Comparison of ENCODE assay signal across 21 cellular contexts in the genomic region with DNA sequence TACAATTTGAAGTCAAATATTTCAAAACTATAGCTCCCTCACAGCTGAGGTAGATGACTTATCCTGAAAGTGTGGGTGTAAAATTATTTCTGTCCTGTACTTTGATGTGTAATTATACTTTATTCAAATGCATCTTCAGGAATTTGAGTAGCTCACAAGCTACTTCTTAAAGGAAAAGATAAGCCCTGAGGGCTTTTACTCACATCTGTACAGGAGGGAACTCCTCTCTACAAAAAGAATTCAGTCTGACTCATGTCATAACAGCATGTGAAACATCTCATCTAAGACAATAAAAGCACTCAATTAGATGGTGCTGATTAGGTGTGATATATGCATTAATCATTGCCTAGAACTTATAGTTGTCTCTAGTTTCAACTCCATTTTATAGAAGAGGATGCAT.
DNase-seq lines count a peak whose midpoint lies in the region; ATAC-seq and TF ChIP-seq lines count a peak whose summit lies in the region.
"Had no signal": no experiment of that assay in that cellular context is flagged by ENCODE, and none has a peak within 500 bp of the region (broad histone marks: within the 10 kb centered on the region; RNA-seq: fewer than 3 reads in every experiment).

No MANE protein-coding gene starts in this region.

- ATAC-seq in naive thymus-derived CD4-positive, alpha-beta T cell, result no peak
- ATAC-seq in GM18517 (IDR thresholded peaks at IDR 0.05; ENCODE audit: unreplicated experiment), result no peak
- ATAC-seq: HCT116, HepG2, K562, SK-N-SH treated with all-trans-retinoic acid at 6 μM for 48 hours had no signal

- CTCF ChIA-PET in BJ (lab: Yijun Ruan, JAX), result interaction anchor here (0.9 kb wide), 1 partner anchor 10 kb away, joined by 3 read pairs; no protein-coding TSS in a partner anchor
- CTCF ChIA-PET in naive thymus-derived CD4-positive, alpha-beta T cell (lab: Charles Lee), result no interaction called here

- peaks cover 0 to 23% (median 5%) of the 10 kb centered on the region in 11 donors for H3K9me3 Mint-ChIP-seq in naive thymus-derived CD4-positive, alpha-beta T cell

- no peaks in the 10 kb centered on the region for H3K27me3 ChIP-seq in BJ (ENCODE audit: control insufficient read depth, insufficient read depth, low read length)
- H3K27me3 ChIP-seq in naive thymus-derived CD4-positive, alpha-beta T cell (ENCODE audit: control insufficient read depth in 2 of 2, insufficient read depth in 2 of 2, low read length in 2 of 2), result no peaks in the 10 kb centered on the region

- H3K36me3 ChIP-seq in BJ (ENCODE audit: control insufficient read depth, insufficient read depth, low read length), result no peaks in the 10 kb centered on the region
- H3K36me3 ChIP-seq in naive thymus-derived CD4-positive, alpha-beta T cell (ENCODE audit: control insufficient read depth in 2 of 3, insufficient read depth in 3 of 3, low read length in 3 of 3), result no peaks in the 10 kb centered on the region

- H3K9me3 ChIP-seq in naive thymus-derived CD4-positive, alpha-beta T cell (ENCODE audit: control insufficient read depth in 2 of 3, low read length in 3 of 3), result no peaks in the 10 kb centered on the region

- no peak overlapping the region for H3K27ac Mint-ChIP-seq in naive thymus-derived CD4-positive, alpha-beta T cell
- H3K27ac Mint-ChIP-seq: CD14-positive monocyte had no signal

- no peak overlapping the region for H3K27ac ChIP-seq in naive thymus-derived CD4-positive, alpha-beta T cell (ENCODE audit: low read depth, low read length)

- H3K4me3 Mint-ChIP-seq in naive thymus-derived CD4-positive, alpha-beta T cell, result no peak overlapping the region
- H3K4me3 Mint-ChIP-seq: CD14-positive monocyte had no signal

- H3K4me3 ChIP-seq in BJ (ENCODE audit: low read depth, low read length), result no peak overlapping the region
- H3K4me3 ChIP-seq in epithelial cell of esophagus (ENCODE audit: low read length), result no peak overlapping the region
- H3K4me3 ChIP-seq in naive thymus-derived CD4-positive, alpha-beta T cell (ENCODE audit: low read length), result no peak overlapping the region
- H3K4me3 ChIP-seq: K562 had no signal

- TF ChIP-seq CTCF in BJ (IDR thresholded peaks at IDR 0.05; ENCODE audit: insufficient read depth, low read depth, low read length) (no peak), epithelial cell of esophagus (IDR thresholded peaks at IDR 0.05; ENCODE audit: insufficient read depth, low read depth, low read length, missing control alignments) (no peak)

- POLR2A ChIA-PET in BJ (lab: Charles Lee), result no interaction called here
- POLR2A ChIA-PET in naive thymus-derived CD4-positive, alpha-beta T cell (lab: Charles Lee), result no interaction called here

- no peaks in the 10 kb centered on the region for H3K36me3 Mint-ChIP-seq in naive thymus-derived CD4-positive, alpha-beta T cell
- H3K36me3 Mint-ChIP-seq: CD14-positive monocyte had no signal

- H3K4me1 Mint-ChIP-seq in naive thymus-derived CD4-positive, alpha-beta T cell, result no peaks in the 10 kb centered on the region
- H3K4me1 Mint-ChIP-seq: CD14-positive monocyte had no signal

- no peaks in the 10 kb centered on the region for H3K27me3 Mint-ChIP-seq in naive thymus-derived CD4-positive, alpha-beta T cell

- no peaks in the 10 kb centered on the region for H3K4me1 ChIP-seq in naive thymus-derived CD4-positive, alpha-beta T cell (ENCODE audit: control insufficient read depth in 2 of 2, insufficient read depth in 2 of 2, low read length in 2 of 2)

- DNase-seq in BJ (ENCODE audit: low read depth), result peak; percentile 7
- peak; percentile 23 for DNase-seq in HPDE6-E6E7 (ENCODE audit: extremely low spot score)
- peak; percentile 3 for DNase-seq in RKO (ENCODE audit: low spot score)
- peak; percentile 86 for DNase-seq in epithelial cell of esophagus (ENCODE audit: low read depth)
- DNase-seq in activated CD8-positive, alpha-beta memory T cell treated with anti-CD3 and anti-CD28 coated beads for 24 hours, result no peak
- no peak for DNase-seq in NCI-H2196 treated with DMSO at 0.1 percent for 48 hours (lab: John Stamatoyannopoulos, UW; ENCODE audit: unreplicated experiment)
- no peak for DNase-seq in naive thymus-derived CD4-positive, alpha-beta T cell
- DNase-seq: NCI-H1092, NCI-H1436 treated with DMSO at 0.1 percent for 48 hours, NCI-H1930, NCI-H345, NCI-H524 treated with DMSO at 0.1 percent for 48 hours, OCI-M1, RPMI8226, SIG-M5 had no signal

- intact Hi-C loops in naive thymus-derived CD4-positive, alpha-beta T cell (cut with micrococcal nuclease), result no loop called here

Comparison
In these comparisons a context has a peak if more than half of its experiments do, and no peak if none do; other contexts are left out.
1. DNase-seq: peak in BJ (single experiment), HPDE6-E6E7 (single experiment), RKO (single experiment) and epithelial cell of esophagus (single experiment); none in activated CD8-positive, alpha-beta memory T cell treated with anti-CD3 and anti-CD28 coated beads for 24 hours (single experiment), NCI-H2196 treated with DMSO at 0.1 percent for 48 hours (single experiment) and naive thymus-derived CD4-positive, alpha-beta T cell (0 of 9).